1 cellular context compared by ENCODE assay signal in genomic region chr7:135188298-135188984, GRCh38.
TF ChIP-seq lines count a peak whose summit lies in the region.

No MANE protein-coding gene starts in this region.

TF ChIP-seq in HepG2, 621 proteins besides CTCF, POLR2A, EP300 and RAD21:
- peak; percentile 26 for TF ChIP-seq AGO2 (optimal IDR thresholded peaks at IDR 0.05; ENCODE audit: low read depth, low read length)
- no peak for TF ChIP-seq THAP11 (CRISPR knock-in tag; IDR thresholded peaks at IDR 0.05)
TF ChIP-seq in HepG2: peak in this region for 1.
